ENCODE assay signal across 2 cellular contexts in the genomic region with DNA sequence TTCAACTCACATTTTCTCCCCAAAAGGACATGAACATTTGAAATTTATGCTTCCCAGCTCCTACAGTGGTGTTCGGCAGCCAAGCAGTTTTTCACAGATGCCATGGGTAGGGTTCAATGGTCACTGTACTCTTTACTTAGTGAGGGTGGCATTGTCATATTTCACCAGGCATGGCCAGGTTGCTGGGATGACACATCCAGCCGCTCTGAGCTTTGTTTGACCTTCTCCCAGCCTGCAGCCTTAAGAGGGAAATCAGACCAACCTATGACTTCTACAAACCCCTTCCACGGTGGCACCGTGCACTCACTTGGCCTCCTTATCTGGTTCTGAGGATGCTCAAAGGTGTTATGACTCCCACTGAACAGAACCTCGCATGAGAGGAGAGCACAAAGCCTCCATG.
TF ChIP-seq lines count a peak whose summit lies in the region.

No MANE protein-coding gene starts in this region.

TF ChIP-seq in A549, 52 proteins besides CTCF, POLR2A, EP300 and RAD21 (continued from another document):
- TF ChIP-seq, protein P1, sequence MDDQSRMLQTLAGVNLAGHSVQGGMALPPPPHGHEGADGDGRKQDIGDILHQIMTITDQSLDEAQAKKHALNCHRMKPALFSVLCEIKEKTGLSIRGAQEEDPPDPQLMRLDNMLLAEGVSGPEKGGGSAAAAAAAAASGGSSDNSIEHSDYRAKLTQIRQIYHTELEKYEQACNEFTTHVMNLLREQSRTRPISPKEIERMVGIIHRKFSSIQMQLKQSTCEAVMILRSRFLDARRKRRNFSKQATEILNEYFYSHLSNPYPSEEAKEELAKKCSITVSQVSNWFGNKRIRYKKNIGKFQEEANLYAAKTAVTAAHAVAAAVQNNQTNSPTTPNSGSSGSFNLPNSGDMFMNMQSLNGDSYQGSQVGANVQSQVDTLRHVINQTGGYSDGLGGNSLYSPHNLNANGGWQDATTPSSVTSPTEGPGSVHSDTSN (IDR thresholded peaks at IDR 0.05), result no peak
- TF ChIP-seq RFX5 (IDR thresholded peaks at IDR 0.05), result no peak

TF ChIP-seq in IMR-90, 13 proteins besides CTCF, POLR2A, EP300 and RAD21 (continued from another document):
- no peak for TF ChIP-seq USF2 (IDR thresholded peaks at IDR 0.05; ENCODE audit: low read depth, low read length)
TF ChIP-seq in IMR-90: peak in this region for 0.
